8 cellular contexts compared by ENCODE assay signal in the genomic region with DNA sequence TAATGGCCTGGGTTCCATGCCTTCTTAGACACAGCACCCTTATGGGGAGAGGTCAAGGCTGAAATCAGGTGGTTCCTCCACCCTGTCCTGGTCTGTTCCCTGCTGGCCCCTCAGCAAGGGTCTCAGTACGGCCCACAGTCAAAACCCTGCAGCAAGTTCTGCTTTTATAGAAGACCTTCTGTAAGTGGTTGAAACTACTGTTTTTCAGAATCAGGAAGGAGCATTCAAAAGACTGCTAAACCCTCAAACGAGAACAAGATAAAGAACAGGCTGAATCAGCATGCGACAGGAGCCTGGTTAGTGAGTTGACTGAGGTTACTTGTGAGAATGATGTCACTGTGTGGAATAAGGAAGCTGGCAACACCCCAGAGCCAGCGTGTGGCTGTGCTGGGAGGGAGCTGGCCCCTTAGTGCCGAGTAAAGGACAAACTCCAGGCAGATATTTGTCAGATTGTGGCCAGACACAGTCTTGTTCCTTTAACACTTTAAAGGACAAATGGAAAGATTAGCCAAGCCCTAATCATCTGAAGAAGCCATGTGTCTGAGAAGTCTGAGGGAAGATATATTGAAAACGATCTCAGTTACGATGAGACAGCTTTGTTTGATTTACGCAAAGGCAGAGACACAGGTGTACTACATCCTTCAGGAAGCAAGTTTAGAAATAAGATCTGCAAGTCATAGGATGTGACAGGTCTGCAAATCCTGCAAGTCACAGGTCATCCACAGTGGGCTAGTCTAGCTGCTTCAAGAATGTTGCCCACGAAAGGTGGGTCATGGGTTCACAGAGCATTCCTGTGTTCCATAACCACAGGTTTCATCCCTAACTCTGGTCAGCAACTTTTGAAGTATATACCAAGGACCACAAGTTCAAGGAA. TPM values are rescaled to one million over a fixed set of nuclear protein-coding genes. Genes with fewer than 3 reads are reported as not detected.
A peak's percentile ranks its signal among the peaks of the same experiment; 100 is the strongest.
DNase-seq lines count a peak whose midpoint lies in the region; ATAC-seq and TF ChIP-seq lines count a peak whose summit lies in the region.

No MANE protein-coding gene starts in this region.

- peaks cover 22% of the 10 kb centered on the region for H3K4me1 ChIP-seq in BLaER1

- no peak overlapping the region for H3K9ac ChIP-seq in BLaER1

- H3K4me3 ChIP-seq in BLaER1 (no peak overlapping the region), fibroblast of pulmonary artery (replicated peaks; ENCODE audit: low read depth, low read length) (no peak overlapping the region)

- H3K9me3 ChIP-seq in BLaER1, result no peaks in the 10 kb centered on the region

- H4K20me1 ChIP-seq in BLaER1, result no peaks in the 10 kb centered on the region

- H3K4me2 ChIP-seq in BLaER1, result peak overlapping the region; percentile 5; the same call in 1 of the 2 replicates

- H3K27ac ChIP-seq in BLaER1, result no peak overlapping the region

- TF ChIP-seq CTCF in fibroblast of pulmonary artery (IDR thresholded peaks at IDR 0.05; ENCODE audit: low read length, missing control alignments), result no peak

- H3K27me3 ChIP-seq in BLaER1, result no peaks in the 10 kb centered on the region

- DNase-seq in LHCN-M2 (ENCODE audit: low read depth) (peak; percentile 71), fibroblast of pulmonary artery (ENCODE audit: low read depth) (peak; percentile 67), occipital lobe (lab: John Stamatoyannopoulos, UW) (peak; percentile 11), NCI-H187 (lab: John Stamatoyannopoulos, UW) (no peak), D341Med (ENCODE audit: low spot score) (no peak)
- peak; percentile 14 to 20 for DNase-seq in activated CD8-positive, alpha-beta memory T cell treated with anti-CD3 and anti-CD28 coated beads for 4 hours (ENCODE audit: low read depth in 2 of 2)

- ATAC-seq in GM21367 (IDR thresholded peaks at IDR 0.05; ENCODE audit: unreplicated experiment), result peak; percentile 86

- H3K36me3 ChIP-seq in BLaER1, result peaks cover 23% of the 10 kb centered on the region

RNA-seq across cellular contexts. Expression of gene B3GNT5, which starts 54.0 kb away (rescaled TPM):
- total RNA-seq in LHCN-M2 (2014; rRNA removed), result 42.1 and 52.6 TPM in 2 replicates
- polyA plus RNA-seq in LHCN-M2 (2012), result 5.9 TPM
- total RNA-seq in occipital lobe, result 24.0 TPM

Comparison
In these comparisons a context has a peak if more than half of its experiments do, and no peak if none do; other contexts are left out.
1. DNase-seq: peak in LHCN-M2 (single experiment), activated CD8-positive, alpha-beta memory T cell treated with anti-CD3 and anti-CD28 coated beads for 4 hours (2 of 2), fibroblast of pulmonary artery (single experiment) and occipital lobe (single experiment); none in NCI-H187 (0 of 2) and D341Med (single experiment).